ENCODE assay signal across 15 cellular contexts in genomic region chr20:1341561-1342265, GRCh38. TPM values are rescaled to one million over a fixed set of nuclear protein-coding genes. Genes with fewer than 3 reads are reported as not detected.
DNase-seq lines count a peak whose midpoint lies in the region; ATAC-seq, FAIRE-seq and TF ChIP-seq lines count a peak whose summit lies in the region.
"Had no signal": no experiment of that assay in that cellular context is flagged by ENCODE, and none has a peak within 500 bp of the region (broad histone marks: within the 10 kb centered on the region; RNA-seq: fewer than 3 reads in every experiment).

No MANE protein-coding gene starts in this region.

- H3K27me3 ChIP-seq in HepG2 (ENCODE audit: control insufficient read depth in 1 of 2, insufficient read depth in 2 of 2, low read length in 2 of 2), result no peaks in the 10 kb centered on the region
- no peaks in the 10 kb centered on the region for H3K27me3 ChIP-seq in right lobe of liver
- no peaks in the 10 kb centered on the region for H3K27me3 ChIP-seq in WERI-Rb-1 (ENCODE audit: insufficient read depth, low read depth, severe bottlenecking)
- H3K27me3 ChIP-seq: esophagus squamous epithelium, Peyer's patch had no signal

- H3K79me2 ChIP-seq in HepG2 (ENCODE audit: insufficient read depth, low read length), result no peaks in the 10 kb centered on the region

- in situ Hi-C loops in HepG2 (cut with HindIII; ENCODE audit: extremely low pct_ligation_motif_present, low pct_unique_long_range_greater_than_20kb), result no loop called here

- no peaks in the 10 kb centered on the region; a peak in 1 of 5 replicates for H3K36me3 ChIP-seq in HepG2 (replicated peaks in 1 of 2; ENCODE audit: control insufficient read depth in 1 of 2, insufficient read depth in 2 of 2, low read length in 2 of 2)
- H3K36me3 ChIP-seq in right lobe of liver, result no peaks in the 10 kb centered on the region
- no peaks in the 10 kb centered on the region for H3K36me3 ChIP-seq in WERI-Rb-1
- H3K36me3 ChIP-seq: esophagus squamous epithelium, Peyer's patch had no signal

- no peak overlapping the region for H3K4me2 ChIP-seq in HepG2 (ENCODE audit: low read depth, low read length)

- no peak for TF ChIP-seq RAD21 in HepG2 (CRISPR knock-in tag; IDR thresholded peaks at IDR 0.05)

- FAIRE-seq in HepG2 (lab: Jason Lieb, UNC), result no peak

- H4K20me1 ChIP-seq in HepG2 (ENCODE audit: insufficient read depth, low read length), result no peaks in the 10 kb centered on the region

- H3K9me3 ChIP-seq in HepG2 (ENCODE audit: low read length) (peaks cover 5% of the 10 kb centered on the region), right lobe of liver (no peaks in the 10 kb centered on the region), WERI-Rb-1 (ENCODE audit: severe bottlenecking) (no peaks in the 10 kb centered on the region)
- H3K9me3 ChIP-seq: esophagus squamous epithelium, Peyer's patch had no signal

- TF ChIP-seq POLR2A in HepG2 (IDR thresholded peaks at IDR 0.05; ENCODE audit: insufficient read depth in 1 of 2, low read depth in 2 of 2, low read length in 2 of 2), result no peak
- TF ChIP-seq POLR2A in right lobe of liver (IDR thresholded peaks at IDR 0.05), result no peak

- TF ChIP-seq EP300 in HepG2 (IDR thresholded peaks at IDR 0.05; ENCODE audit: low read depth in 2 of 2, low read length in 2 of 2) (no peak), HepG2 (CRISPR knock-in tag; IDR thresholded peaks at IDR 0.05; ENCODE audit: borderline replicate concordance) (no peak)

- no TSS peak for BruUV-seq in HepG2 (replicated peaks; lab: Mats Ljungman, UMichigan)

- no peak overlapping the region for H3K4me3 ChIP-seq in HepG2 (replicated peaks in 1 of 3; ENCODE audit: insufficient read depth in 1 of 3, low read depth in 2 of 3, low read length in 3 of 3)
- H3K4me3 ChIP-seq in right lobe of liver, result no peak overlapping the region
- H3K4me3 ChIP-seq in WERI-Rb-1 (ENCODE audit: low read depth, low read length), result no peak overlapping the region
- H3K4me3 ChIP-seq: esophagus squamous epithelium, Peyer's patch had no signal

- peaks cover 4% of the 10 kb centered on the region for H3K36me3 Mint-ChIP-seq in glutamatergic neuron (ENCODE audit: unreplicated experiment)
- H3K36me3 Mint-ChIP-seq: natural killer cell treated with Interleukin-12 subunit alpha and Interleukin-12 subunit beta and Interleukin-15 and Interleukin-18, amount 100 ng/mL, for 72 hours had no signal

- H3K4me1 Mint-ChIP-seq in glutamatergic neuron (ENCODE audit: low read depth, unreplicated experiment), result peaks cover 21% of the 10 kb centered on the region

- CTCF ChIA-PET in HepG2 (lab: Yijun Ruan, JAX; ENCODE audit: low intra/inter-chr PET ratio, low total read pairs), result no interaction called here

- peak overlapping the region; percentile 94 for H3K27ac Mint-ChIP-seq in glutamatergic neuron (ENCODE audit: unreplicated experiment)
- H3K27ac Mint-ChIP-seq: CD4-positive, alpha-beta T cell; natural killer cell treated with Interleukin-12 subunit alpha and Interleukin-12 subunit beta and Interleukin-15 and Interleukin-18, amount 100 ng/mL, for 72 hours had no signal

- peak overlapping the region; percentile 49 for H3K4me3 Mint-ChIP-seq in glutamatergic neuron (ENCODE audit: unreplicated experiment)
- H3K4me3 Mint-ChIP-seq: CD4-positive, alpha-beta T cell; natural killer cell treated with Interleukin-12 subunit alpha and Interleukin-12 subunit beta and Interleukin-15 and Interleukin-18, amount 100 ng/mL, for 72 hours had no signal

- WGBS in HepG2 (ENCODE audit: low lambda C conversion rate), result 84% methylated on average over 5 of the region's 5 CpGs
- 100% methylated on average over 4 of the region's 5 CpGs for WGBS in right lobe of liver (ENCODE audit: insufficient coverage, low coverage, low lambda C conversion rate, missing lambda C conversion rate)

- no peak overlapping the region for H2AFZ ChIP-seq in HepG2 (ENCODE audit: low read length)

- ATAC-seq in HepG2 (peak; percentile 17), right lobe of liver (no peak), GM21390 (IDR thresholded peaks at IDR 0.05; ENCODE audit: unreplicated experiment) (no peak), HG03159 (IDR thresholded peaks at IDR 0.05; ENCODE audit: unreplicated experiment) (no peak)
- ATAC-seq: natural killer cell treated with Interleukin-12 subunit alpha and Interleukin-12 subunit beta and Interleukin-15 and Interleukin-18, amount 100 ng/mL, for 72 hours had no signal

- H3K27me3 Mint-ChIP-seq in glutamatergic neuron (ENCODE audit: unreplicated experiment), result peaks cover 8% of the 10 kb centered on the region
- H3K27me3 Mint-ChIP-seq: CD4-positive, alpha-beta T cell; natural killer cell treated with Interleukin-12 subunit alpha and Interleukin-12 subunit beta and Interleukin-15 and Interleukin-18, amount 100 ng/mL, for 72 hours had no signal

- H3K9ac ChIP-seq in HepG2 (ENCODE audit: insufficient read depth, low read depth, low read length), result no peak overlapping the region

- POLR2A ChIA-PET in HepG2 (lab: Yijun Ruan, JAX), result interaction anchor here (0.6 to 1.3 kb wide), 2 partner anchors 14 to 16 kb away, joined by 3 to 5 read pairs; no protein-coding TSS in a partner anchor

- peaks cover 2% of the 10 kb centered on the region for H3K9me3 Mint-ChIP-seq in glutamatergic neuron (ENCODE audit: unreplicated experiment)
- H3K9me3 Mint-ChIP-seq: CD4-positive, alpha-beta T cell; natural killer cell treated with Interleukin-12 subunit alpha and Interleukin-12 subunit beta and Interleukin-15 and Interleukin-18, amount 100 ng/mL, for 72 hours had no signal

- DNase-seq in HepG2 (ENCODE audit: low spot score), result no peak
- no peak for DNase-seq in right lobe of liver
- peak; percentile 38 for DNase-seq in WERI-Rb-1
- DNase-seq in glutamatergic neuron, result peak; percentile 83
- DNase-seq in A172 (ENCODE audit: low spot score), result no peak
- DNase-seq in HK-2 (ENCODE audit: unreplicated experiment), result no peak
- DNase-seq: CD4-positive, alpha-beta T cell; esophagus squamous epithelium; KBM-7; NCI-H2081 treated with DMSO at 0.1 percent for 48 hours; Peyer's patch; stimulated activated CD4-positive, alpha-beta T cell treated with anti-CD3 and anti-CD28 coated beads, Interleukin-15, amount 100 ng/mL, for 24 hours had no signal

- H3K27ac ChIP-seq in HepG2 (ENCODE audit: extremely low read length, insufficient read depth, low read length) (no peak overlapping the region), right lobe of liver (no peak overlapping the region), WERI-Rb-1 (no peak overlapping the region)
- H3K27ac ChIP-seq: esophagus squamous epithelium, Peyer's patch had no signal

- H3K4me1 ChIP-seq in HepG2 (ENCODE audit: insufficient read depth, low read length) (no peaks in the 10 kb centered on the region), right lobe of liver (peaks cover 0 to 8% (median 2%) of the 10 kb centered on the region in 4 donors)

- TF ChIP-seq CTCF in HepG2 (CRISPR knock-in tag; IDR thresholded peaks at IDR 0.05) (no peak), right lobe of liver (IDR thresholded peaks at IDR 0.05) (no peak), WERI-Rb-1 (IDR thresholded peaks at IDR 0.05; ENCODE audit: low read depth, low read length) (no peak), glutamatergic neuron (IDR thresholded peaks at IDR 0.05; ENCODE audit: partially characterized antibody, unreplicated experiment) (no peak)

- intact Hi-C loops in HepG2 (cut with micrococcal nuclease; ENCODE audit: unreplicated experiment) (no loop called here), right lobe of liver (cut with DNase I) (no loop called here)

RNA-seq across cellular contexts. Expression of gene SDCBP2, which starts 12.8 kb away (rescaled TPM):
- total RNA-seq in HepG2 (2016; rRNA removed; fragmentation: Illumina TruSeq; extraction: Trizol) (0.87 and 1.2 TPM in 2 replicates), right lobe of liver (10 to 100 TPM in 3 of 6 experiments, 1 to 10 TPM in 3; 2.0 to 43.3 (median 16.6) TPM), glutamatergic neuron (ENCODE audit: unreplicated experiment) (4.0 TPM)
- total RNA-seq in HepG2 (2016; cell fraction: cytosol; rRNA removed; fragmentation: Illumina TruSeq; extraction: Trizol; ENCODE audit: low read depth), result 0.79 and 0.91 TPM in 2 replicates
- total RNA-seq in HepG2 (2016; cell fraction: insoluble cytoplasmic fraction; rRNA removed; fragmentation: Illumina TruSeq; extraction: Trizol), result 0.89 and 1.1 TPM in 2 replicates
- total RNA-seq in HepG2 (2016; cell fraction: membrane; rRNA removed; fragmentation: Illumina TruSeq; extraction: Trizol), result 0.48 and 0.93 TPM in 2 replicates
- total RNA-seq in HepG2 (2016; cell fraction: nucleus; rRNA removed; fragmentation: Illumina TruSeq; extraction: Trizol), result 0.66 and 0.81 TPM in 2 replicates
- 2.4 and 2.9 TPM in 2 replicates for polyA plus RNA-seq in HepG2 (2011; rRNA removed)
- 2.5 and 3.1 TPM in 2 replicates for polyA plus RNA-seq in HepG2 (2011; cell fraction: cytosol; rRNA removed)
- 6.1 and 6.2 TPM in 2 replicates for polyA plus RNA-seq in HepG2 (2011; cell fraction: nucleus; rRNA removed)
- 2.1 and 4.3 TPM in 2 replicates for polyA plus RNA-seq in HepG2 (2012)
- 0.62 and 0.94 TPM in 2 replicates for polyA plus RNA-seq in HepG2 (2016; cell fraction: cytosol; fragmentation: Illumina TruSeq; extraction: Trizol; ENCODE audit: low read depth)
- polyA plus RNA-seq in HepG2 (2016; cell fraction: insoluble cytoplasmic fraction; fragmentation: Illumina TruSeq; extraction: Trizol; ENCODE audit: low read depth), result 0.67 and 0.96 TPM in 2 replicates
- polyA plus RNA-seq in HepG2 (2016; cell fraction: membrane; fragmentation: Illumina TruSeq; extraction: Trizol; ENCODE audit: low read depth), result 0.65 and 0.68 TPM in 2 replicates
- 1.5 and 1.6 TPM in 2 replicates for polyA plus RNA-seq in HepG2 (2016; cell fraction: nucleus; fragmentation: Illumina TruSeq; extraction: Trizol; ENCODE audit: insufficient read depth, low read depth)
- 0.42 and 0.92 TPM in 2 replicates for polyA minus RNA-seq in HepG2 (2011; rRNA and poly(A)+ RNA removed; ENCODE audit: low replicate concordance)
- polyA minus RNA-seq in HepG2 (2011; cell fraction: cytosol; rRNA and poly(A)+ RNA removed), result 0.62 and 0.89 TPM in 2 replicates
- 0.37 and 0.64 TPM in 2 replicates for polyA minus RNA-seq in HepG2 (2011; cell fraction: nucleus; rRNA and poly(A)+ RNA removed)
- total RNA-seq in A172 (2014; rRNA removed; shearing (Covaris generic)), result 1.8 and 2.6 TPM in 2 replicates

RNA-seq across cellular contexts. Expression of gene FKBP1A, which starts 51.1 kb away (rescaled TPM):
- total RNA-seq in HepG2 (2016; rRNA removed; fragmentation: Illumina TruSeq; extraction: Trizol) (119 and 188 TPM in 2 replicates), right lobe of liver (10 to 100 TPM; 56.9 to 86.9 (median 63.4) TPM), glutamatergic neuron (ENCODE audit: unreplicated experiment) (350 TPM)
- total RNA-seq in HepG2 (2016; cell fraction: cytosol; rRNA removed; fragmentation: Illumina TruSeq; extraction: Trizol; ENCODE audit: low read depth), result 32.5 and 44.9 TPM in 2 replicates
- total RNA-seq in HepG2 (2016; cell fraction: insoluble cytoplasmic fraction; rRNA removed; fragmentation: Illumina TruSeq; extraction: Trizol), result 120 and 187 TPM in 2 replicates
- total RNA-seq in HepG2 (2016; cell fraction: membrane; rRNA removed; fragmentation: Illumina TruSeq; extraction: Trizol), result 119 and 132 TPM in 2 replicates
- 70.0 and 93.2 TPM in 2 replicates for total RNA-seq in HepG2 (2016; cell fraction: nucleus; rRNA removed; fragmentation: Illumina TruSeq; extraction: Trizol)
- 436 and 468 TPM in 2 replicates for polyA plus RNA-seq in HepG2 (2011; rRNA removed)
- 445 and 560 TPM in 2 replicates for polyA plus RNA-seq in HepG2 (2011; cell fraction: cytosol; rRNA removed)
- polyA plus RNA-seq in HepG2 (2011; cell fraction: nucleus; rRNA removed), result 139 and 210 TPM in 2 replicates
- 286 and 329 TPM in 2 replicates for polyA plus RNA-seq in HepG2 (2012)
- 115 and 137 TPM in 2 replicates for polyA plus RNA-seq in HepG2 (2016; cell fraction: cytosol; fragmentation: Illumina TruSeq; extraction: Trizol; ENCODE audit: low read depth)
- polyA plus RNA-seq in HepG2 (2016; cell fraction: insoluble cytoplasmic fraction; fragmentation: Illumina TruSeq; extraction: Trizol; ENCODE audit: low read depth), result 594 and 645 TPM in 2 replicates
- polyA plus RNA-seq in HepG2 (2016; cell fraction: membrane; fragmentation: Illumina TruSeq; extraction: Trizol; ENCODE audit: low read depth), result 321 and 333 TPM in 2 replicates
- 249 and 270 TPM in 2 replicates for polyA plus RNA-seq in HepG2 (2016; cell fraction: nucleus; fragmentation: Illumina TruSeq; extraction: Trizol; ENCODE audit: insufficient read depth, low read depth)
- 241 and 466 TPM in 2 replicates for polyA minus RNA-seq in HepG2 (2011; rRNA and poly(A)+ RNA removed; ENCODE audit: low replicate concordance)
- polyA minus RNA-seq in HepG2 (2011; cell fraction: cytosol; rRNA and poly(A)+ RNA removed), result 119 and 130 TPM in 2 replicates
- 63.7 and 102 TPM in 2 replicates for polyA minus RNA-seq in HepG2 (2011; cell fraction: nucleus; rRNA and poly(A)+ RNA removed)
- total RNA-seq in A172 (2014; rRNA removed; shearing (Covaris generic)), result 149 and 200 TPM in 2 replicates

Comparison
In these comparisons a context has a peak if more than half of its experiments do, and no peak if none do; other contexts are left out.
1. DNase-seq: peak in WERI-Rb-1 (single experiment) and glutamatergic neuron (single experiment); none in HepG2 (single experiment), right lobe of liver (0 of 3), A172 (single experiment) and HK-2 (single experiment).